In the genomic region with DNA sequence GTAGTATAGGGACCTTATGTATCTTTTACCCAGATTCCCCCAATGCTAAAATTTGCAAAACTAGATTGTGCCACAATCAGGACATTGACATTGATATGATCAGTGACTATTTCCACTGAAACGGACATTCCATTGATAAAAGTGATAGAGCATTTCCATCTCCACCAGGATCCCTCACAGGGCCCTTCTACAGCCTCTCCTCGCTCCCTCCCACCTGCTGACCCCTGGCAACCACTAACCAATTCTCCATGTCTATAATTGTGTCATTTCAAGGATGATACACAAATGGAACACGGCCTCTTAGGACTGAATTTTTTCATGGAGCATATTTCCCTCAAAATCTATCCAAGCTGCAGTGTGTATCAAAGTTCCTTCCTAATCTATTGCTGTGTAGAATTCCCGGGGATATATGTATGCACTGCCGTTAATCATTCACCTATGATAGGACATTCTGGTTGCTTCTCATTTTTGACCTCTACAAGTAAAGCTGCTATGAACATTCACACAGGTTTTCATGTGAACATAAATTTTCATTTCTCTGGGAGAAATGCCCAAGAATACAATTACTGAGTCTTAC, we compare ENCODE assay signal across 1 cellular context.
TF ChIP-seq lines count a peak whose summit lies in the region.

No MANE protein-coding gene starts in this region.

TF ChIP-seq in HepG2, 621 proteins besides CTCF, POLR2A, EP300 and RAD21 (continued from another document and continues in another):
- TF ChIP-seq ZNF337 (CRISPR knock-in tag; IDR thresholded peaks at IDR 0.05; ENCODE audit: borderline replicate concordance, low read depth): no peak
- no peak for TF ChIP-seq GTF2F1 (IDR thresholded peaks at IDR 0.05; ENCODE audit: low read length)
- no peak for TF ChIP-seq ZBTB44 (CRISPR knock-in tag; IDR thresholded peaks at IDR 0.05)
- TF ChIP-seq, protein P1, sequence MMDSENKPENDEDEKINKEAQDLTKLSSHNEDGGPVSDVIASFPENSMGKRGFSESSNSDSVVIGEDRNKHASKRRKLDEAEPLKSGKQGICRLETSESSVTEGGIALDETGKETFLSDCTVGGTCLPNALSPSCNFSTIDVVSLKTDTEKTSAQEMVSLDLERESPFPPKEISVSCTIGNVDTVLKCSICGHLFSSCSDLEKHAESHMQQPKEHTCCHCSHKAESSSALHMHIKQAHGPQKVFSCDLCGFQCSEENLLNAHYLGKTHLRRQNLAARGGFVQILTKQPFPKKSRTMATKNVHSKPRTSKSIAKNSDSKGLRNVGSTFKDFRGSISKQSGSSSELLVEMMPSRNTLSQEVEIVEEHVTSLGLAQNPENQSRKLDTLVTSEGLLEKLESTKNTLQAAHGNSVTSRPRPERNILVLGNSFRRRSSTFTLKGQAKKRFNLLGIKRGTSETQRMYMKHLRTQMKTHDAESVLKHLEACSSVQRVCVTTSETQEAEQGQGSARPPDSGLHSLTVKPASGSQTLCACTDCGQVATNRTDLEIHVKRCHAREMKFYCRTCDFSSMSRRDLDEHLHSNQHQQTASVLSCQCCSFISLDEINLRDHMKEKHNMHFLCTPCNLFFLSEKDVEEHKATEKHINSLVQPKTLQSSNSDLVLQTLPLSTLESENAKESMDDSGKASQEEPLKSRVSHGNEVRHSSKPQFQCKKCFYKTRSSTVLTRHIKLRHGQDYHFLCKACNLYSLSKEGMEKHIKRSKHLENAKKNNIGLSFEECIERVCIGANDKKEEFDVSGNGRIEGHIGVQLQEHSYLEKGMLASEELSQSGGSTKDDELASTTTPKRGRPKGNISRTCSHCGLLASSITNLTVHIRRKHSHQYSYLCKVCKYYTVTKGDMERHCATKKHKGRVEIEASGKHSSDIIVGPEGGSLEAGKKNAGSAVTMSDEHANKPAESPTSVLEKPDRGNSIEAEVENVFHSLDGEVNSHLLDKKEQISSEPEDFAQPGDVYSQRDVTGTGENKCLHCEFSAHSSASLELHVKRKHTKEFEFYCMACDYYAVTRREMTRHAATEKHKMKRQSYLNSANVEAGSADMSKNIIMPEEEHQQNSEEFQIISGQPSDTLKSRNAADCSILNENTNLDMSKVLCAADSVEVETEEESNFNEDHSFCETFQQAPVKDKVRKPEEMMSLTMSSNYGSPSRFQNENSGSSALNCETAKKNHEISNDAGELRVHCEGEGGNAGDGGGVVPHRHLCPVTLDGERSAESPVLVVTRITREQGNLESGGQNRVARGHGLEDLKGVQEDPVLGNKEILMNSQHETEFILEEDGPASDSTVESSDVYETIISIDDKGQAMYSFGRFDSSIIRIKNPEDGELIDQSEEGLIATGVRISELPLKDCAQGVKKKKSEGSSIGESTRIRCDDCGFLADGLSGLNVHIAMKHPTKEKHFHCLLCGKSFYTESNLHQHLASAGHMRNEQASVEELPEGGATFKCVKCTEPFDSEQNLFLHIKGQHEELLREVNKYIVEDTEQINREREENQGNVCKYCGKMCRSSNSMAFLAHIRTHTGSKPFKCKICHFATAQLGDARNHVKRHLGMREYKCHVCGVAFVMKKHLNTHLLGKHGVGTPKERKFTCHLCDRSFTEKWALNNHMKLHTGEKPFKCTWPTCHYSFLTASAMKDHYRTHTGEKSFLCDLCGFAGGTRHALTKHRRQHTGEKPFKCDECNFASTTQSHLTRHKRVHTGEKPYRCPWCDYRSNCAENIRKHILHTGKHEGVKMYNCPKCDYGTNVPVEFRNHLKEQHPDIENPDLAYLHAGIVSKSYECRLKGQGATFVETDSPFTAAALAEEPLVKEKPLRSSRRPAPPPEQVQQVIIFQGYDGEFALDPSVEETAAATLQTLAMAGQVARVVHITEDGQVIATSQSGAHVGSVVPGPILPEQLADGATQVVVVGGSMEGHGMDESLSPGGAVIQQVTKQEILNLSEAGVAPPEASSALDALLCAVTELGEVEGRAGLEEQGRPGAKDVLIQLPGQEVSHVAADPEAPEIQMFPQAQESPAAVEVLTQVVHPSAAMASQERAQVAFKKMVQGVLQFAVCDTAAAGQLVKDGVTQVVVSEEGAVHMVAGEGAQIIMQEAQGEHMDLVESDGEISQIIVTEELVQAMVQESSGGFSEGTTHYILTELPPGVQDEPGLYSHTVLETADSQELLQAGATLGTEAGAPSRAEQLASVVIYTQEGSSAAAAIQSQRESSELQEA (CRISPR knock-in tag; IDR thresholded peaks at IDR 0.05; ENCODE audit: not compliant biosample characterization): no peak
- TF ChIP-seq NCOA2 (CRISPR knock-in tag; IDR thresholded peaks at IDR 0.05): peak; percentile 23; the same call in 1 of the 2 replicates
- no peak for TF ChIP-seq ARNT (IDR thresholded peaks at IDR 0.05)
- no peak for TF ChIP-seq GPN1 (CRISPR knock-in tag; IDR thresholded peaks at IDR 0.05; ENCODE audit: borderline replicate concordance)
- no peak for TF ChIP-seq CBFB (CRISPR knock-in tag; IDR thresholded peaks at IDR 0.05)
- TF ChIP-seq, protein P2, sequence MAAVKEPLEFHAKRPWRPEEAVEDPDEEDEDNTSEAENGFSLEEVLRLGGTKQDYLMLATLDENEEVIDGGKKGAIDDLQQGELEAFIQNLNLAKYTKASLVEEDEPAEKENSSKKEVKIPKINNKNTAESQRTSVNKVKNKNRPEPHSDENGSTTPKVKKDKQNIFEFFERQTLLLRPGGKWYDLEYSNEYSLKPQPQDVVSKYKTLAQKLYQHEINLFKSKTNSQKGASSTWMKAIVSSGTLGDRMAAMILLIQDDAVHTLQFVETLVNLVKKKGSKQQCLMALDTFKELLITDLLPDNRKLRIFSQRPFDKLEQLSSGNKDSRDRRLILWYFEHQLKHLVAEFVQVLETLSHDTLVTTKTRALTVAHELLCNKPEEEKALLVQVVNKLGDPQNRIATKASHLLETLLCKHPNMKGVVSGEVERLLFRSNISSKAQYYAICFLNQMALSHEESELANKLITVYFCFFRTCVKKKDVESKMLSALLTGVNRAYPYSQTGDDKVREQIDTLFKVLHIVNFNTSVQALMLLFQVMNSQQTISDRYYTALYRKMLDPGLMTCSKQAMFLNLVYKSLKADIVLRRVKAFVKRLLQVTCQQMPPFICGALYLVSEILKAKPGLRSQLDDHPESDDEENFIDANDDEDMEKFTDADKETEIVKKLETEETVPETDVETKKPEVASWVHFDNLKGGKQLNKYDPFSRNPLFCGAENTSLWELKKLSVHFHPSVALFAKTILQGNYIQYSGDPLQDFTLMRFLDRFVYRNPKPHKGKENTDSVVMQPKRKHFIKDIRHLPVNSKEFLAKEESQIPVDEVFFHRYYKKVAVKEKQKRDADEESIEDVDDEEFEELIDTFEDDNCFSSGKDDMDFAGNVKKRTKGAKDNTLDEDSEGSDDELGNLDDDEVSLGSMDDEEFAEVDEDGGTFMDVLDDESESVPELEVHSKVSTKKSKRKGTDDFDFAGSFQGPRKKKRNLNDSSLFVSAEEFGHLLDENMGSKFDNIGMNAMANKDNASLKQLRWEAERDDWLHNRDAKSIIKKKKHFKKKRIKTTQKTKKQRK (IDR thresholded peaks at IDR 0.05; ENCODE audit: low read length): no peak
- no peak for TF ChIP-seq MXD4 (CRISPR knock-in tag; IDR thresholded peaks at IDR 0.05)
- TF ChIP-seq RNF2 (conservative IDR thresholded peaks at IDR 0.05; ENCODE audit: low read depth): no peak
- TF ChIP-seq, protein P3, sequence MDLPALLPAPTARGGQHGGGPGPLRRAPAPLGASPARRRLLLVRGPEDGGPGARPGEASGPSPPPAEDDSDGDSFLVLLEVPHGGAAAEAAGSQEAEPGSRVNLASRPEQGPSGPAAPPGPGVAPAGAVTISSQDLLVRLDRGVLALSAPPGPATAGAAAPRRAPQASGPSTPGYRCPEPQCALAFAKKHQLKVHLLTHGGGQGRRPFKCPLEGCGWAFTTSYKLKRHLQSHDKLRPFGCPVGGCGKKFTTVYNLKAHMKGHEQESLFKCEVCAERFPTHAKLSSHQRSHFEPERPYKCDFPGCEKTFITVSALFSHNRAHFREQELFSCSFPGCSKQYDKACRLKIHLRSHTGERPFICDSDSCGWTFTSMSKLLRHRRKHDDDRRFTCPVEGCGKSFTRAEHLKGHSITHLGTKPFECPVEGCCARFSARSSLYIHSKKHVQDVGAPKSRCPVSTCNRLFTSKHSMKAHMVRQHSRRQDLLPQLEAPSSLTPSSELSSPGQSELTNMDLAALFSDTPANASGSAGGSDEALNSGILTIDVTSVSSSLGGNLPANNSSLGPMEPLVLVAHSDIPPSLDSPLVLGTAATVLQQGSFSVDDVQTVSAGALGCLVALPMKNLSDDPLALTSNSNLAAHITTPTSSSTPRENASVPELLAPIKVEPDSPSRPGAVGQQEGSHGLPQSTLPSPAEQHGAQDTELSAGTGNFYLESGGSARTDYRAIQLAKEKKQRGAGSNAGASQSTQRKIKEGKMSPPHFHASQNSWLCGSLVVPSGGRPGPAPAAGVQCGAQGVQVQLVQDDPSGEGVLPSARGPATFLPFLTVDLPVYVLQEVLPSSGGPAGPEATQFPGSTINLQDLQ (CRISPR knock-in tag; IDR thresholded peaks at IDR 0.05): no peak
- TF ChIP-seq USF2 (IDR thresholded peaks at IDR 0.05; ENCODE audit: low read depth, low read length): no peak
- no peak for TF ChIP-seq USF2 (CRISPR knock-in tag; IDR thresholded peaks at IDR 0.05; ENCODE audit: borderline replicate concordance)
- TF ChIP-seq NFYB (CRISPR knock-in tag; IDR thresholded peaks at IDR 0.05): no peak
- TF ChIP-seq PAX8 (CRISPR knock-in tag; IDR thresholded peaks at IDR 0.05; ENCODE audit: borderline replicate concordance): no peak
- TF ChIP-seq AKAP8 (CRISPR knock-in tag; IDR thresholded peaks at IDR 0.05): no peak
- no peak for TF ChIP-seq PTBP1 (IDR thresholded peaks at IDR 0.05; ENCODE audit: low read depth, low read length, poor library complexity, severe bottlenecking)
- no peak for TF ChIP-seq ZNF275 (CRISPR knock-in tag; IDR thresholded peaks at IDR 0.05; ENCODE audit: borderline replicate concordance)
- TF ChIP-seq BRCA1 (CRISPR knock-in tag; IDR thresholded peaks at IDR 0.05): no peak
- no peak for TF ChIP-seq CENPT (CRISPR knock-in tag; IDR thresholded peaks at IDR 0.05; ENCODE audit: low read depth)
- TF ChIP-seq ZNF224 (CRISPR knock-in tag; IDR thresholded peaks at IDR 0.05): no peak
- no peak for TF ChIP-seq KLF12 (CRISPR knock-in tag; IDR thresholded peaks at IDR 0.05; ENCODE audit: borderline replicate concordance)
- TF ChIP-seq, protein P4, sequence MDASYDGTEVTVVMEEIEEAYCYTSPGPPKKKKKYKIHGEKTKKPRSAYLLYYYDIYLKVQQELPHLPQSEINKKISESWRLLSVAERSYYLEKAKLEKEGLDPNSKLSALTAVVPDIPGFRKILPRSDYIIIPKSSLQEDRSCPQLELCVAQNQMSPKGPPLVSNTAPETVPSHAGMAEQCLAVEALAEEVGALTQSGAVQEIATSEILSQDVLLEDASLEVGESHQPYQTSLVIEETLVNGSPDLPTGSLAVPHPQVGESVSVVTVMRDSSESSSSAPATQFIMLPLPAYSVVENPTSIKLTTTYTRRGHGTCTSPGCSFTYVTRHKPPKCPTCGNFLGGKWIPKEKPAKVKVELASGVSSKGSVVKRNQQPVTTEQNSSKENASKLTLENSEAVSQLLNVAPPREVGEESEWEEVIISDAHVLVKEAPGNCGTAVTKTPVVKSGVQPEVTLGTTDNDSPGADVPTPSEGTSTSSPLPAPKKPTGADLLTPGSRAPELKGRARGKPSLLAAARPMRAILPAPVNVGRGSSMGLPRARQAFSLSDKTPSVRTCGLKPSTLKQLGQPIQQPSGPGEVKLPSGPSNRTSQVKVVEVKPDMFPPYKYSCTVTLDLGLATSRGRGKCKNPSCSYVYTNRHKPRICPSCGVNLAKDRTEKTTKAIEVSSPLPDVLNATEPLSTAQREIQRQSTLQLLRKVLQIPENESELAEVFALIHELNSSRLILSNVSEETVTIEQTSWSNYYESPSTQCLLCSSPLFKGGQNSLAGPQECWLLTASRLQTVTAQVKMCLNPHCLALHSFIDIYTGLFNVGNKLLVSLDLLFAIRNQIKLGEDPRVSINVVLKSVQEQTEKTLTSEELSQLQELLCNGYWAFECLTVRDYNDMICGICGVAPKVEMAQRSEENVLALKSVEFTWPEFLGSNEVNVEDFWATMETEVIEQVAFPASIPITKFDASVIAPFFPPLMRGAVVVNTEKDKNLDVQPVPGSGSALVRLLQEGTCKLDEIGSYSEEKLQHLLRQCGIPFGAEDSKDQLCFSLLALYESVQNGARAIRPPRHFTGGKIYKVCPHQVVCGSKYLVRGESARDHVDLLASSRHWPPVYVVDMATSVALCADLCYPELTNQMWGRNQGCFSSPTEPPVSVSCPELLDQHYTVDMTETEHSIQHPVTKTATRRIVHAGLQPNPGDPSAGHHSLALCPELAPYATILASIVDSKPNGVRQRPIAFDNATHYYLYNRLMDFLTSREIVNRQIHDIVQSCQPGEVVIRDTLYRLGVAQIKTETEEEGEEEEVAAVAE (CRISPR knock-in tag; IDR thresholded peaks at IDR 0.05; ENCODE audit: borderline replicate concordance): no peak
- TF ChIP-seq MIER3 (CRISPR knock-in tag; IDR thresholded peaks at IDR 0.05; ENCODE audit: borderline replicate concordance): 0 out of 2 replicates have a peak, but pooled peaks have one; percentile 20
- TF ChIP-seq NBN (conservative IDR thresholded peaks at IDR 0.05): no peak
- no peak for TF ChIP-seq ZNF775 (CRISPR knock-in tag; IDR thresholded peaks at IDR 0.05; ENCODE audit: borderline replicate concordance)
- no peak for TF ChIP-seq ZNF781 (CRISPR knock-in tag; IDR thresholded peaks at IDR 0.05; ENCODE audit: borderline replicate concordance, not compliant biosample characterization)
